26 cellular contexts compared by ENCODE assay signal in genomic region chr13:53123536-53123935, GRCh38.
"Had no signal": no experiment of that assay in that cellular context is flagged by ENCODE, and none has a peak within 500 bp of the region (broad histone marks: within the 10 kb centered on the region; RNA-seq: fewer than 3 reads in every experiment).

No MANE protein-coding gene starts in this region.

- H2AFZ ChIP-seq: neural progenitor cell, parathyroid adenoma had no signal

- H3K79me2 ChIP-seq: parathyroid adenoma had no signal

- H3K4me3 ChIP-seq: neural progenitor cell, ovary, psoas muscle, right lobe of liver, sigmoid colon, stomach, thoracic aorta, tibial artery, transverse colon, upper lobe of right lung, uterus had no signal

- H3K27ac ChIP-seq: neural progenitor cell, neutrophil, ovary, parathyroid adenoma, psoas muscle, right lobe of liver, sigmoid colon, stomach, thoracic aorta, tibial artery, transverse colon, upper lobe of right lung, uterus had no signal

- DNase-seq: naive thymus-derived CD4-positive, alpha-beta T cell; natural killer cell; nucleus accumbens; ovary; posterior cingulate gyrus; psoas muscle; right cardiac atrium; right lobe of liver; sigmoid colon; small intestine; stimulated activated CD4-positive, alpha-beta T cell treated with anti-CD3 and anti-CD28 coated beads, Interleukin-15, amount 100 ng/mL, for 24 hours; stimulated activated CD4-positive, alpha-beta T cell treated with anti-CD3 and anti-CD28 coated beads, Interleukin-2, amount 100 ng/mL, for 24 hours; stimulated activated CD4-positive, alpha-beta T cell treated with anti-CD3 and anti-CD28 coated beads, Interleukin-2, amount 100 ng/mL, for 48 hours; stimulated activated CD4-positive, alpha-beta T cell treated with anti-CD3 and anti-CD28 coated beads, Interleukin-4, amount 100 ng/mL, for 24 hours; stimulated activated naive B cell treated with anti-CD40 and anti-IgM and Interleukin-4, amounts not matched to agents 10 μg/mL and 1 μg/mL and 100 μg/mL, for 72 hours; stimulated activated naive CD4-positive, alpha-beta T cell treated with Interleukin-2 at 50 U/mL for 16 hours; stomach; tibial artery; transverse colon; upper lobe of right lung; uterus had no signal

- H3K36me3 ChIP-seq: neural progenitor cell, neutrophil, ovary, right lobe of liver, sigmoid colon, stomach, thoracic aorta, tibial artery, transverse colon, upper lobe of right lung, uterus had no signal

- H3K4me2 ChIP-seq: neural progenitor cell had no signal

- ATAC-seq: naive thymus-derived CD4-positive, alpha-beta T cell; natural killer cell; psoas muscle; right cardiac atrium; right lobe of liver; stimulated activated effector memory CD8-positive, alpha-beta T cell treated with anti-CD3 and anti-CD28 coated beads, Interleukin-12 subunit alpha, Interleukin-12 subunit beta, amount 100 ng/mL, for 72 hours; stimulated activated naive B cell treated with anti-CD40 and anti-IgM and Interleukin-4, amounts not matched to agents 10 μg/mL and 1 μg/mL and 100 μg/mL, for 72 hours; upper lobe of right lung had no signal

- H3K9me3 ChIP-seq: neutrophil, ovary, psoas muscle, right lobe of liver, sigmoid colon, stomach, thoracic aorta, tibial artery, transverse colon, upper lobe of right lung, uterus had no signal

- H3K27me3 ChIP-seq: neural progenitor cell, ovary, right lobe of liver, sigmoid colon, stomach, tibial artery, transverse colon, upper lobe of right lung, uterus had no signal

- H3K9ac ChIP-seq: neural progenitor cell, parathyroid adenoma had no signal

- H3K4me1 ChIP-seq: parathyroid adenoma, psoas muscle, right lobe of liver, sigmoid colon, stomach, tibial artery, transverse colon, upper lobe of right lung, uterus had no signal
